Comparison of ENCODE assay signal across 22 cellular contexts in genomic region chr9:136187683-136188586, GRCh38. TPM values are rescaled to one million over a fixed set of nuclear protein-coding genes. Genes with fewer than 3 reads are reported as not detected.
"Had no signal": no experiment of that assay in that cellular context is flagged by ENCODE, and none has a peak within 500 bp of the region (broad histone marks: within the 10 kb centered on the region; RNA-seq: fewer than 3 reads in every experiment).

No MANE protein-coding gene starts in this region.

- FAIRE-seq: colon, endometrium, frontal cortex, keratinocyte had no signal

- H3K4me3 ChIP-seq: lung, spleen, upper lobe of right lung had no signal

- H3K9me3 ChIP-seq: spleen, upper lobe of right lung had no signal

- H3K36me3 ChIP-seq: brain microvascular endothelial cell, spleen, upper lobe of right lung had no signal

- H3K27ac ChIP-seq: brain microvascular endothelial cell, spleen, upper lobe of right lung had no signal

- DNase-seq: activated CD4-positive, alpha-beta T cell treated with anti-CD3 and anti-CD28 coated beads, Interleukin-2, amount 10 ng/mL, durations not matched to agents 24 days and 14 days; activated CD8-positive, alpha-beta T cell treated with anti-CD3 and anti-CD28 coated beads for 36 hours; activated naive CD4-positive, alpha-beta T cell treated with anti-CD3 and anti-CD28 coated beads for 36 hours; activated naive CD8-positive, alpha-beta T cell treated with anti-CD3 and anti-CD28 coated beads, Interleukin-2, amount 50 U/mL, for 24 hours; activated T-cell treated with anti-CD3 and anti-CD28 coated beads, Interleukin-2, amount 50 U/mL, for 24 hours; anterior cingulate cortex; brain microvascular endothelial cell; central memory CD4-positive, alpha-beta T cell; head of caudate nucleus; nucleus accumbens; spleen; stimulated activated naive B cell treated with anti-CD40 and anti-IgM and Interleukin-4, amounts not matched to agents 10 μg/mL and 1 μg/mL and 100 μg/mL, for 72 hours; upper lobe of right lung had no signal

- H3K4me1 ChIP-seq: upper lobe of right lung had no signal

- ATAC-seq: activated CD8-positive, alpha-beta T cell treated with anti-CD3 and anti-CD28 coated beads for 36 hours; activated naive CD8-positive, alpha-beta T cell treated with anti-CD3 and anti-CD28 coated beads, Interleukin-2, amount 50 U/mL, for 24 hours; left lobe of liver; natural killer cell treated with Interleukin-12 subunit alpha and Interleukin-12 subunit beta and Interleukin-15 and Interleukin-18, amount 100 ng/mL, for 72 hours; stimulated activated naive B cell treated with anti-CD40 and anti-IgM and Interleukin-4, amounts not matched to agents 10 μg/mL and 1 μg/mL and 100 μg/mL, for 72 hours; upper lobe of right lung had no signal

RNA-seq across cellular contexts. Expression of gene LHX3, which starts 17.0 kb away (rescaled TPM):
- total RNA-seq: activated CD4-positive, alpha-beta T cell treated with anti-CD3 and anti-CD28 coated beads, Interleukin-2, amount 10 ng/mL, durations not matched to agents 24 days and 14 days; activated CD8-positive, alpha-beta T cell treated with anti-CD3 and anti-CD28 coated beads for 36 hours; activated naive CD4-positive, alpha-beta T cell treated with anti-CD3 and anti-CD28 coated beads for 36 hours; frontal cortex; left lobe of liver; lung; mesothelial cell of epicardium; spleen; upper lobe of right lung had no signal
- polyA plus RNA-seq: esophagus, keratinocyte, lung, spleen had no signal
